In genomic region chr3:18556001-18556408, GRCh38 we compare ENCODE assay signal across 1 cellular context.
TF ChIP-seq lines count a peak whose summit lies in the region.

No MANE protein-coding gene starts in this region.

TF ChIP-seq in HepG2, 621 proteins besides CTCF, POLR2A, EP300 and RAD21 (continued from another document):
- TF ChIP-seq ATF5 (CRISPR knock-in tag; IDR thresholded peaks at IDR 0.05; ENCODE audit: low read depth) (no peak), BRCA1 (CRISPR knock-in tag; IDR thresholded peaks at IDR 0.05) (no peak), ZNF781 (CRISPR knock-in tag; IDR thresholded peaks at IDR 0.05; ENCODE audit: borderline replicate concordance, not compliant biosample characterization) (no peak), SRSF9 (IDR thresholded peaks at IDR 0.05; ENCODE audit: borderline replicate concordance, insufficient read depth, low read depth, low read length, poor library complexity, severe bottlenecking) (no peak), RFX3 (CRISPR knock-in tag; IDR thresholded peaks at IDR 0.05) (no peak), ZBTB8A (CRISPR knock-in tag; IDR thresholded peaks at IDR 0.05; ENCODE audit: borderline replicate concordance, low read depth) (no peak), ZNF3 (CRISPR knock-in tag; IDR thresholded peaks at IDR 0.05) (no peak), SIN3A (IDR thresholded peaks at IDR 0.05; ENCODE audit: borderline replicate concordance, low read depth, low read length) (no peak)
